In the genomic region with DNA sequence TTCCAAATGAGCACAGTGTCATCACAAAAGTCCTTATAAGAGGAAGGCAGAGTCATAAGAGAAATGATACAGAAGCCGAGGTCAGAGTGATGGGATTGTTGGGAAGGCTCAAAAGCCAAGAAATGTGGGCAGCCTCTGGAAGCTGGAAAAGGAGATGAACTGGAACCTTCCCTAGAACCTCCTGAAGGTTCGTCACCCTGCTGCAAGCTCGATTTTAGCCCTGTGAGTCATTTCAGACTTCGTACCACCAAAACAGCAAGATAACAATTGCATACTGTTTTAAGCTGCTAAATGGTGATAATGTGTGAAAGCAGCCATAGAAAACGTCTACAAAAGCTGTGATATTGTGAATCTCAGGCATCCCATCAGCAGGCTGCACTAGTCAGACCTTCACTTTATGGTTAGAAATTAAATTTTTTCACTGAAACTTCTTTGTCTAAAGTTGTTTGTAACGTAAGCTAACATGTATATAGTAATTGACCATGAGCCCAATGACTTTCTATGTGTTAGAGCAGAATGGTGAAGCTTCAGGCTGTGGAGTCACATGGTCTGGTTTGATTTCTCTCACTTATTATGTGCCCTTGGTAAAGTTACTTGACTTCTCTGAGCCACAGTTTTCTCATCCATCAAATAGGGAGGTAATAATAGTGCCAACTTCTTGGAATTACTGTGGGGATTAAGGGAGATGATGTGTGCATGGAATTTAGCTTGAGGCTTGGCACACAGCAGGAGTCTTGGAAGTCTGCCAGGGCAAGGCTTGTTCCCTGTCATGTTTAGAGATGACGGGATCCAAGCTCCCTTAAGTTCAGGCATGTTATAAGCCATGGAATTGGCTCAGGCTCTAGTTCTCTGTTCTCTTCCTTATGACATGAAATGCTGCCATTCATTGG, we compare ENCODE assay signal across 10 cellular contexts.
DNase-seq lines count a peak whose midpoint lies in the region; ATAC-seq and TF ChIP-seq lines count a peak whose summit lies in the region.
"Had no signal": no experiment of that assay in that cellular context is flagged by ENCODE, and none has a peak within 500 bp of the region (broad histone marks: within the 10 kb centered on the region; RNA-seq: fewer than 3 reads in every experiment).

No MANE protein-coding gene starts in this region.

- H3K4me1 Mint-ChIP-seq in activated T-cell treated with anti-CD3 and anti-CD28 coated beads, Interleukin-2, amount 50 U/mL, for 72 hours (ENCODE audit: low read depth) = peaks cover 22% of the 10 kb centered on the region

- peaks cover 25 to 59% of the 10 kb centered on the region in 2 donors for H3K36me3 Mint-ChIP-seq in activated T-cell treated with anti-CD3 and anti-CD28 coated beads, Interleukin-2, amount 50 U/mL, for 72 hours (ENCODE audit: insufficient read depth in 2 of 2)

- no peak for ATAC-seq in activated T-cell treated with anti-CD3 and anti-CD28 coated beads, Interleukin-2, amount 50 U/mL, for 72 hours (replicated peaks in 1 of 2)
- ATAC-seq in GM18907 (IDR thresholded peaks at IDR 0.05; ENCODE audit: unreplicated experiment) = no peak

- H3K36me3 ChIP-seq in NT2/D1 (ENCODE audit: insufficient read depth, insufficient read length, low read length) (no peaks in the 10 kb centered on the region), thyroid gland (no peaks in the 10 kb centered on the region)

- TF ChIP-seq CTCF in fibroblast of the aortic adventitia (IDR thresholded peaks at IDR 0.05; ENCODE audit: insufficient read depth, low read length) (no peak), thyroid gland (IDR thresholded peaks at IDR 0.05) (no peak)

- no peaks in the 10 kb centered on the region for H3K4me1 ChIP-seq in NT2/D1 (ENCODE audit: insufficient read depth, insufficient read length)
- H3K4me1 ChIP-seq in thyroid gland = no peaks in the 10 kb centered on the region
- H3K4me1 ChIP-seq: BLaER1 treated with 17β-estradiol and CSF1 and Interleukin-3, amounts not matched to agents 10 nM and 100 nM had no signal

- intact Hi-C loops in thyroid gland (cut with DNase I) = no loop called here

- H3K27me3 ChIP-seq in NT2/D1 (ENCODE audit: insufficient read depth, insufficient read length) = no peaks in the 10 kb centered on the region
- H3K27me3 ChIP-seq in thyroid gland = no peaks in the 10 kb centered on the region
- H3K27me3 ChIP-seq: BLaER1 treated with 17β-estradiol and CSF1 and Interleukin-3, amounts not matched to agents 10 nM and 100 nM had no signal

- H3K27me3 Mint-ChIP-seq in activated T-cell treated with anti-CD3 and anti-CD28 coated beads, Interleukin-2, amount 50 U/mL, for 72 hours (ENCODE audit: low read depth) = no peaks in the 10 kb centered on the region

- TF ChIP-seq POLR2A in thyroid gland (IDR thresholded peaks at IDR 0.05) = no peak

- H3K4me3 ChIP-seq in NT2/D1 (ENCODE audit: insufficient read length, low read depth) (no peak overlapping the region), fibroblast of the aortic adventitia (ENCODE audit: low read depth, low read length) (no peak overlapping the region), thyroid gland (replicated peaks in 1 of 3) (no peak overlapping the region)
- H3K4me3 ChIP-seq: BLaER1 treated with 17β-estradiol and CSF1 and Interleukin-3, amounts not matched to agents 10 nM and 100 nM had no signal

- peak overlapping the region; percentile 8 for H3K27ac Mint-ChIP-seq in activated T-cell treated with anti-CD3 and anti-CD28 coated beads, Interleukin-2, amount 50 U/mL, for 72 hours

- H3K9me3 ChIP-seq in NT2/D1 (ENCODE audit: insufficient read depth, low read length) (no peaks in the 10 kb centered on the region), thyroid gland (no peaks in the 10 kb centered on the region)
- H3K9me3 ChIP-seq: BLaER1 treated with 17β-estradiol and CSF1 and Interleukin-3, amounts not matched to agents 10 nM and 100 nM had no signal

- WGBS in thyroid gland, 2 donors = 75 to 82% methylated on average over 7 of the region's 7 CpGs

- H3K4me3 Mint-ChIP-seq in activated T-cell treated with anti-CD3 and anti-CD28 coated beads, Interleukin-2, amount 50 U/mL, for 72 hours = no peak overlapping the region

- DNase-seq in activated T-cell treated with anti-CD3 and anti-CD28 coated beads, Interleukin-2, amount 50 U/mL, for 72 hours = no peak
- no peak for DNase-seq in activated T-cell treated with anti-CD3 and anti-CD28 coated beads for 4 hours
- DNase-seq in NT2/D1 (ENCODE audit: low read depth, low spot score) = peak; percentile 2
- DNase-seq in fibroblast of the aortic adventitia (ENCODE audit: low read depth) = peak; percentile 96
- peak; percentile 25 to 39 for DNase-seq in thyroid gland
- no peak for DNase-seq in NCI-H128 (lab: John Stamatoyannopoulos, UW; ENCODE audit: unreplicated experiment)
- no peak for DNase-seq in stimulated activated CD4-positive, alpha-beta T cell treated with anti-CD3 and anti-CD28 coated beads, Interleukin-12 subunit alpha, Interleukin-12 subunit beta, amount 100 ng/mL, for 4 hours
- DNase-seq: activated effector memory CD4-positive, alpha-beta T cell treated with Interleukin-2 at 50 U/mL for 16 hours had no signal

- H3K9ac ChIP-seq in NT2/D1 (ENCODE audit: insufficient read length, low read depth) = no peak overlapping the region
- H3K9ac ChIP-seq: BLaER1 treated with 17β-estradiol and CSF1 and Interleukin-3, amounts not matched to agents 10 nM and 100 nM had no signal

- H3K9me3 Mint-ChIP-seq in activated T-cell treated with anti-CD3 and anti-CD28 coated beads, Interleukin-2, amount 50 U/mL, for 72 hours = peaks cover 0 to under 1% of the 10 kb centered on the region in 2 donors

- no peak overlapping the region for H3K27ac ChIP-seq in thyroid gland
- H3K27ac ChIP-seq: BLaER1 treated with 17β-estradiol and CSF1 and Interleukin-3, amounts not matched to agents 10 nM and 100 nM had no signal

Comparison
In these comparisons a context has a peak if more than half of its experiments do, and no peak if none do; other contexts are left out.
1. DNase-seq: peak in NT2/D1 (single experiment), fibroblast of the aortic adventitia (single experiment) and thyroid gland (2 of 2); none in activated T-cell treated with anti-CD3 and anti-CD28 coated beads, Interleukin-2, amount 50 U/mL, for 72 hours (0 of 2), activated T-cell treated with anti-CD3 and anti-CD28 coated beads for 4 hours (single experiment), NCI-H128 (single experiment) and stimulated activated CD4-positive, alpha-beta T cell treated with anti-CD3 and anti-CD28 coated beads, Interleukin-12 subunit alpha, Interleukin-12 subunit beta, amount 100 ng/mL, for 4 hours (single experiment).